Comparison of ENCODE assay signal across 14 cellular contexts in the genomic region with DNA sequence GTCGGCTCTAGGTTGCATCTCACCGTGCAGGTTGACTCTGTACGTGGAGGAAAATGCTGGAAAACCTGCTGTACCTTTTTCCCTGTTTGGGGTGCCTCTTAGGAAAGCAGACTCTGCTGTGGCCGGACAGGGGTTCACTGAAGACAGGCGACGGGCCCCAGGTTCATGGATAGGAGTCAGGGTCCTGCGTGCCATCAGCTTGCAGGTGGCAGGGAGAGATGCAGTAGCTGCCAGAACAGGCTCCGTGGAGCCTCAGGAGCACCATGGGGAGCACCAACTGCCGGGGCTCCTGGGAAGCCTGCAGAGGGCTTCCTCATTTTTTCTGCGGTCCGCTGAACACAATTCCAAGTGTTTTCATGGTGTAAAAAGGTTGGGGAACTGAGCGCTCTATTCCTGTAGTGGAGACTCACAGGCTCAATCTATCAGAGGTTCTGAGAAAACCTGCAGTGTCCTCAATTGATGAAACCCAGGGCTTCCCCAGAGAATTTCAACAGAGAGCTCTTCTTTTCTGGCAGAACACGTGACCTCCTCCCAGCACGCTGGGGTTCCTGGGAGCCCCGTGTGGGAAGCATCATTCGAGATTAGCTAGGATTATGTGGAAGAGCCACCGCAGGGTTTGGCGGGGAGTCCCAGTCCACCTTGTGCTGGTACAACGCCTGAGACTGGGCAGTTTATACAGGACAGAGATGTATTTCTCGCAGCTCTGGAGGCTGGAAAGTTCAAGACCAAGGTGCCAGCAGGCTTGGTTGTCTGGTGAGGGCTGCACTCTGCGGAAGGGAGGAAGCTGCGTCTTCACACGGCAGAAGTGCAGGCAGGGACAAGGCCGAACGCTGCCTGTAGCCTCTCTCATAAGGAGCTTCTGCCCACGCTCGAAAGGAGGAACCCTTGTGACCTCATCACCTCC. TPM values are rescaled to one million over a fixed set of nuclear protein-coding genes. Genes with fewer than 3 reads are reported as not detected.
DNase-seq lines count a peak whose midpoint lies in the region; TF ChIP-seq lines count a peak whose summit lies in the region.
"Had no signal": no experiment of that assay in that cellular context is flagged by ENCODE, and none has a peak within 500 bp of the region (broad histone marks: within the 10 kb centered on the region; RNA-seq: fewer than 3 reads in every experiment).

No MANE protein-coding gene starts in this region.

- 64 to 79% methylated on average over 11 to 14 of the region's 27 CpGs for WGBS in esophagus squamous epithelium, 2 donors
- WGBS in tibial nerve, 2 donors = 78 to 83% methylated on average over 24 to 27 of the region's 27 CpGs

- no peak for DNase-seq in NT2/D1 (ENCODE audit: low read depth, low spot score)
- DNase-seq in esophagus squamous epithelium (lab: John Stamatoyannopoulos, UW) = no peak
- no peak for DNase-seq in neural crest cell (ENCODE audit: low read depth, low spot score)
- no peak for DNase-seq in tibial nerve (ENCODE audit: low spot score in 2 of 2)
- DNase-seq in NCI-H226 = no peak
- no peak for DNase-seq in NK-92 (lab: John Stamatoyannopoulos, UW; ENCODE audit: unreplicated experiment)
- DNase-seq in hepatic stellate cell (ENCODE audit: low spot score) = no peak
- DNase-seq: activated CD8-positive, alpha-beta memory T cell treated with anti-CD3 and anti-CD28 coated beads, Interleukin-2, amount 10 ng/mL, durations not matched to agents 7 days and 5 days; activated naive CD4-positive, alpha-beta T cell treated with anti-CD3 and anti-CD28 coated beads, Interleukin-2, amount 10 ng/mL, durations not matched to agents 7 days and 5 days; caudate nucleus; GDM1; hippocampal formation; NCI-H2171 treated with DMSO at 0.1 percent for 48 hours; OCI-M1 had no signal

- H3K9me3 ChIP-seq in NT2/D1 (ENCODE audit: insufficient read depth, low read length) (no peaks in the 10 kb centered on the region), esophagus squamous epithelium (no peaks in the 10 kb centered on the region), tibial nerve (no peaks in the 10 kb centered on the region)

- peak overlapping the region in 1 of 4 donors; percentile 78 for H3K27ac ChIP-seq in esophagus squamous epithelium
- H3K27ac ChIP-seq in tibial nerve = peak overlapping the region in 1 of 4 donors; percentile 70

- H3K4me1 Mint-ChIP-seq in neural crest cell = peaks cover 9% of the 10 kb centered on the region
- H3K4me1 Mint-ChIP-seq: activated naive CD4-positive, alpha-beta T cell treated with anti-CD3 and anti-CD28 coated beads, Interleukin-2, amount 10 ng/mL, durations not matched to agents 7 days and 5 days had no signal

- H3K4me1 ChIP-seq in NT2/D1 (ENCODE audit: insufficient read depth, insufficient read length) (peaks cover 19% of the 10 kb centered on the region), esophagus squamous epithelium (peaks cover 13 to 80% (median 39%) of the 10 kb centered on the region in 3 donors), tibial nerve (peaks cover 0 to 69% (median 8%) of the 10 kb centered on the region in 4 donors)

- peaks cover 29% of the 10 kb centered on the region for H3K27me3 Mint-ChIP-seq in neural crest cell (ENCODE audit: low read depth)

- peaks cover 35% of the 10 kb centered on the region for H3K27me3 ChIP-seq in NT2/D1 (ENCODE audit: insufficient read depth, insufficient read length)
- peaks cover 0 to 56% (median 8%) of the 10 kb centered on the region in 4 donors for H3K27me3 ChIP-seq in esophagus squamous epithelium
- H3K27me3 ChIP-seq in tibial nerve = peaks cover 0 to 20% of the 10 kb centered on the region in 2 donors

- peak overlapping the region; percentile 81 for H3K9ac ChIP-seq in NT2/D1 (ENCODE audit: insufficient read length, low read depth)

- H3K36me3 ChIP-seq in NT2/D1 (ENCODE audit: insufficient read depth, insufficient read length, low read length) (no peaks in the 10 kb centered on the region), esophagus squamous epithelium (no peaks in the 10 kb centered on the region), tibial nerve (no peaks in the 10 kb centered on the region)

- TF ChIP-seq EP300 in tibial nerve (IDR thresholded peaks at IDR 0.05) = no peak

- no peak for TF ChIP-seq CTCF in esophagus squamous epithelium (IDR thresholded peaks at IDR 0.05)
- no peak for TF ChIP-seq CTCF in neural crest cell (conservative IDR thresholded peaks at IDR 0.05)
- TF ChIP-seq CTCF in tibial nerve (IDR thresholded peaks at IDR 0.05) = no peak

- intact Hi-C loops in esophagus squamous epithelium (cut with DNase I) = no loop called here

- H3K9me3 Mint-ChIP-seq in neural crest cell = no peaks in the 10 kb centered on the region
- H3K9me3 Mint-ChIP-seq: activated naive CD4-positive, alpha-beta T cell treated with anti-CD3 and anti-CD28 coated beads, Interleukin-2, amount 10 ng/mL, durations not matched to agents 7 days and 5 days had no signal

- peak overlapping the region; percentile 57 for H3K27ac Mint-ChIP-seq in neural crest cell (ENCODE audit: unreplicated experiment)
- H3K27ac Mint-ChIP-seq: activated CD8-positive, alpha-beta memory T cell treated with anti-CD3 and anti-CD28 coated beads, Interleukin-2, amount 10 ng/mL, durations not matched to agents 7 days and 5 days; activated naive CD4-positive, alpha-beta T cell treated with anti-CD3 and anti-CD28 coated beads, Interleukin-2, amount 10 ng/mL, durations not matched to agents 7 days and 5 days had no signal

- peak overlapping the region; percentile 49 for H3K4me3 Mint-ChIP-seq in neural crest cell
- H3K4me3 Mint-ChIP-seq: activated CD8-positive, alpha-beta memory T cell treated with anti-CD3 and anti-CD28 coated beads, Interleukin-2, amount 10 ng/mL, durations not matched to agents 7 days and 5 days; activated naive CD4-positive, alpha-beta T cell treated with anti-CD3 and anti-CD28 coated beads, Interleukin-2, amount 10 ng/mL, durations not matched to agents 7 days and 5 days had no signal

- TF ChIP-seq POLR2A in esophagus squamous epithelium (IDR thresholded peaks at IDR 0.05) (no peak), tibial nerve (IDR thresholded peaks at IDR 0.05) (no peak)

- H3K36me3 Mint-ChIP-seq in neural crest cell (ENCODE audit: low read depth) = no peaks in the 10 kb centered on the region
- H3K36me3 Mint-ChIP-seq: activated CD8-positive, alpha-beta memory T cell treated with anti-CD3 and anti-CD28 coated beads, Interleukin-2, amount 10 ng/mL, durations not matched to agents 7 days and 5 days; activated naive CD4-positive, alpha-beta T cell treated with anti-CD3 and anti-CD28 coated beads, Interleukin-2, amount 10 ng/mL, durations not matched to agents 7 days and 5 days had no signal

- no peak overlapping the region for H3K4me3 ChIP-seq in NT2/D1 (ENCODE audit: insufficient read length, low read depth)
- H3K4me3 ChIP-seq in esophagus squamous epithelium = peak overlapping the region in 3 of 4 donors; percentile 22 to 72 (median 49)
- H3K4me3 ChIP-seq in tibial nerve = peak overlapping the region; percentile 6 to 56 (median 30)

RNA-seq across cellular contexts. Expression of gene HTRA3, which starts 1.6 kb away (rescaled TPM):
- total RNA-seq in esophagus squamous epithelium (10 to 100 TPM in 1 of 4 donors, 1 to 10 TPM in 3; 1.8 to 13.0 (median 6.6) TPM), neural crest cell (3.4 and 3.7 TPM in 2 replicates), tibial nerve (10 to 100 TPM; 34.9 to 54.3 (median 43.5) TPM)
- total RNA-seq: activated CD8-positive, alpha-beta memory T cell treated with anti-CD3 and anti-CD28 coated beads, Interleukin-2, amount 10 ng/mL, durations not matched to agents 7 days and 5 days had no signal
